In the genomic region with DNA sequence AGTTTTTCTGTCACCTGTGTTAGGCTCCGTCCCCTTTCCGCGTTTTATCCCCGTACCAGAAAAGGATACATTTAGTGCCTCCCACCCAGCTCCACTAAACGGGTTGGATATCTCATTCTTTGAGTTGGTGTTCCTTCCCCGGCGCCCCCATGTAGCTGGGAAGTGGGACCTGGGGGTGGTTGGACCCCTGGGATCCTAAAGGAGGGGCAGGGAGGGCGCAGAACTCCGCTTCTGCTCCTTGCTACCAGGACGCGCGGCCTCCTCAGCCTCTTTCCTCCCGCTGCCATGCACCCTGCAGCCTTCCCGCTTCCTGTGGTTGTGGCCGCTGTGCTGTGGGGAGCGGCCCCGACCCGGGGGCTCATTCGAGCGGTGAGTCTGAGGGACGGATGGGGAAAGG, we compare ENCODE assay signal across 8 cellular contexts. TPM values are rescaled to one million over a fixed set of nuclear protein-coding genes. Genes with fewer than 3 reads are reported as not detected.
DNase-seq lines count a peak whose midpoint lies in the region; ATAC-seq, FAIRE-seq and TF ChIP-seq lines count a peak whose summit lies in the region.

No MANE protein-coding gene starts in this region.

- H3K9me3 ChIP-seq in CD8-positive, alpha-beta T cell (ENCODE audit: low read length) = no peaks in the 10 kb centered on the region
- H3K9me3 ChIP-seq in GM12878 (replicated peaks; ENCODE audit: control insufficient read depth, insufficient read depth, low read length) = no peaks in the 10 kb centered on the region
- H3K9me3 ChIP-seq in right lobe of liver = no peaks in the 10 kb centered on the region
- H3K9me3 ChIP-seq in thymus (ENCODE audit: control insufficient read depth) = no peaks in the 10 kb centered on the region

- CTCF ChIA-PET in CD8-positive, alpha-beta T cell (lab: Charles Lee) = interaction anchor here (1.1 to 3.4 kb wide), 8 partner anchors 24 to 51 kb away, joined by 4 to 15 read pairs (median 6); partner anchors contain the start of genes CAMTA2, CHRNE and SPAG7
- CTCF ChIA-PET in GM12878 (lab: Yijun Ruan, JAX) = interaction anchor here (1.1 to 3.5 kb wide), 4 partner anchors 13 to 31 kb away, joined by 4 to 28 read pairs (median 11); partner anchors contain the start of gene SPAG7

- TF ChIP-seq RAD21 in GM12878 (IDR thresholded peaks at IDR 0.05; ENCODE audit: insufficient read depth, low read depth, low read length) = no peak

- H3K4me2 ChIP-seq in GM12878 (ENCODE audit: control insufficient read depth, insufficient read depth) = peak overlapping the region; percentile 55

- H3K27me3 Mint-ChIP-seq in CD8-positive, alpha-beta T cell (ENCODE audit: low read depth) = no peaks in the 10 kb centered on the region

- no peak for TF ChIP-seq EP300 in GM12878 (IDR thresholded peaks at IDR 0.05; ENCODE audit: borderline replicate concordance in 1 of 2, control insufficient read depth in 1 of 2, low read depth in 2 of 2, low read length in 2 of 2)

- H4K20me1 ChIP-seq in GM12878 (ENCODE audit: control insufficient read depth, insufficient read depth) = no peaks in the 10 kb centered on the region; the same call in 1 of the 2 replicates

- no peaks in the 10 kb centered on the region for H3K27me3 ChIP-seq in CD8-positive, alpha-beta T cell (ENCODE audit: insufficient read depth, low read length)
- H3K27me3 ChIP-seq in GM12878 (replicated peaks in 1 of 2; ENCODE audit: control insufficient read depth in 2 of 2, insufficient read depth in 2 of 2, low read length in 1 of 2) (no peaks in the 10 kb centered on the region), right lobe of liver (no peaks in the 10 kb centered on the region), thymus (ENCODE audit: control insufficient read depth, insufficient read depth) (no peaks in the 10 kb centered on the region)

- peak overlapping the region; percentile 95 for H3K27ac Mint-ChIP-seq in CD8-positive, alpha-beta T cell

- peak in 6 of 7 experiments; percentile 31 to 75 (median 42) for DNase-seq in CD8-positive, alpha-beta T cell
- DNase-seq in GM12878 (ENCODE audit: low read depth, low spot score) (no peak), right lobe of liver (peak in 1 of 3 donors; percentile 48), AG08395 (ENCODE audit: low spot score) (no peak), RCC 7860 (ENCODE audit: low spot score) (no peak)

- H2AFZ ChIP-seq in GM12878 (ENCODE audit: control insufficient read depth, low read depth, low read length) = peak overlapping the region; percentile 45

- peaks cover 31% of the 10 kb centered on the region for H3K36me3 ChIP-seq in CD8-positive, alpha-beta T cell (ENCODE audit: insufficient read depth, low read length)
- peaks cover 13 to 27% of the 10 kb centered on the region in 2 experiments for H3K36me3 ChIP-seq in GM12878 (ENCODE audit: control insufficient read depth in 2 of 2, insufficient read depth in 2 of 2, low read length in 1 of 2)
- peaks cover 0 to 44% (median 9%) of the 10 kb centered on the region in 4 donors for H3K36me3 ChIP-seq in right lobe of liver
- H3K36me3 ChIP-seq in thymus (ENCODE audit: control insufficient read depth, insufficient read depth) = peaks cover 51% of the 10 kb centered on the region

- H3K4me3 ChIP-seq in CD8-positive, alpha-beta T cell (ENCODE audit: low read depth, low read length) = peak overlapping the region; percentile 95
- H3K4me3 ChIP-seq in GM12878 = peak overlapping the region; percentile 85
- peak overlapping the region; percentile 83 to 95 (median 87) for H3K4me3 ChIP-seq in right lobe of liver
- H3K4me3 ChIP-seq in thymus (ENCODE audit: low read length) = peak overlapping the region; percentile 72

- peak overlapping the region; percentile 98 for H3K9ac ChIP-seq in GM12878 (ENCODE audit: control insufficient read depth, insufficient read depth, low read length)

- ATAC-seq in CD8-positive, alpha-beta T cell = no peak
- no peak for ATAC-seq in GM12878
- ATAC-seq in right lobe of liver = no peak
- ATAC-seq in GM18867 (IDR thresholded peaks at IDR 0.05; ENCODE audit: unreplicated experiment) = no peak

- no peak for FAIRE-seq in GM12878 (lab: Jason Lieb, UNC)
- FAIRE-seq in RCC 7860 (lab: Jason Lieb, UNC) = no peak

- intact Hi-C loops in CD8-positive, alpha-beta T cell (cut with DNase I, micrococcal nuclease) = loop anchor here (1.0 to 2.0 kb wide), 10 partner anchors 8 to 230 kb away; partner anchors contain the start of genes ARRB2 (in 2 of the 2), C17orf107 (in 2 of the 2), CAMTA2 (in 2 of the 2) and PFN1 (in 2 of the 2)
- intact Hi-C loops in GM12878 (cut with micrococcal nuclease; ENCODE audit: unreplicated experiment) (loop anchor here (5.0 kb wide), 1 partner anchor 297 kb away; no protein-coding TSS in a partner anchor), right lobe of liver (cut with DNase I) (no loop called here)

- TF ChIP-seq POLR2A in GM12878 (IDR thresholded peaks at IDR 0.05; ENCODE audit: low read depth, low read length) = peak; percentile 71
- no peak for TF ChIP-seq POLR2A in right lobe of liver (IDR thresholded peaks at IDR 0.05)

- POLR2A ChIA-PET in CD8-positive, alpha-beta T cell (lab: Charles Lee) = interaction anchor here (0.6 to 5.6 kb wide), 12 partner anchors 9 to 245 kb away, joined by 3 to 101 read pairs (median 4); partner anchors contain the start of genes CAMTA2, ENO3, INCA1 and KIF1C
- POLR2A ChIA-PET in GM12878 (lab: Charles Lee) = interaction anchor here (1.0 to 17.5 kb wide), 7 partner anchors 8 to 56 kb away, joined by 3 to 272 read pairs (median 11); partner anchors contain the start of genes CAMTA2, ENO3, INCA1 and KIF1C

- RAD21 ChIA-PET in GM12878 (lab: Charles Lee; ENCODE audit: unreplicated experiment) = interaction anchor here (1.1 to 2.8 kb wide), 9 partner anchors 8 to 385 kb away, joined by 4 to 31 read pairs (median 7); partner anchors contain the start of genes ARRB2, ENO3, INCA1 and KIF1C

- peak overlapping the region; percentile 83 for H3K27ac ChIP-seq in CD8-positive, alpha-beta T cell (ENCODE audit: low read depth, low read length)
- peak overlapping the region; percentile 97 for H3K27ac ChIP-seq in GM12878 (ENCODE audit: control insufficient read depth, insufficient read depth)
- peak overlapping the region; percentile 70 to 93 (median 83) for H3K27ac ChIP-seq in right lobe of liver
- peak overlapping the region; percentile 98 for H3K27ac ChIP-seq in thymus (ENCODE audit: low read depth)

- SMC1A ChIA-PET in GM12878 (lab: Charles Lee; ENCODE audit: uncharacterized antibody, unreplicated experiment) = interaction anchor here (1.1 to 4.5 kb wide), 6 partner anchors 12 to 170 kb away, joined by 3 to 38 read pairs (median 6); partner anchors contain the start of genes CHRNE, ENO3 and SPAG7

- H3K9me3 Mint-ChIP-seq in CD8-positive, alpha-beta T cell = no peaks in the 10 kb centered on the region

- peaks cover 73% of the 10 kb centered on the region for H3K36me3 Mint-ChIP-seq in CD8-positive, alpha-beta T cell

- peaks cover 74% of the 10 kb centered on the region for H3K79me2 ChIP-seq in GM12878 (ENCODE audit: control insufficient read depth, insufficient read depth, low read length)

- peaks cover 66% of the 10 kb centered on the region for H3K4me1 Mint-ChIP-seq in CD8-positive, alpha-beta T cell (ENCODE audit: low read depth)

- BruUV-seq in GM12878 (replicated peaks; lab: Mats Ljungman, UMichigan) = TSS peak; percentile 78

- WGBS in GM12878 (ENCODE audit: insufficient coverage, insufficient replicate concordance, low lambda C conversion rate, missing lambda C conversion rate) = 1% methylated on average over 21 of the region's 21 CpGs
- WGBS in right lobe of liver (ENCODE audit: insufficient coverage, low coverage, low lambda C conversion rate, missing lambda C conversion rate) = 1% methylated on average over 8 of the region's 21 CpGs
- under 1% methylated on average over 21 of the region's 21 CpGs for WGBS in thymus

- peak overlapping the region; percentile 92 for H3K4me3 Mint-ChIP-seq in CD8-positive, alpha-beta T cell

- H3K4me1 ChIP-seq in CD8-positive, alpha-beta T cell (ENCODE audit: insufficient read depth, low read length) = peaks cover 60% of the 10 kb centered on the region
- peaks cover 46% of the 10 kb centered on the region for H3K4me1 ChIP-seq in GM12878 (ENCODE audit: control insufficient read depth, insufficient read depth, low read length)
- peaks cover 0 to 29% (median 11%) of the 10 kb centered on the region in 4 donors for H3K4me1 ChIP-seq in right lobe of liver
- peaks cover 42% of the 10 kb centered on the region for H3K4me1 ChIP-seq in thymus (ENCODE audit: control insufficient read depth, insufficient read depth, low read length)

- in situ Hi-C loops in GM12878 (cut with MboI) = no loop called here

- TF ChIP-seq CTCF in CD8-positive, alpha-beta T cell (IDR thresholded peaks at IDR 0.05) = no peak
- TF ChIP-seq CTCF in GM12878 (IDR thresholded peaks at IDR 0.05 in 2 of 3, conservative IDR thresholded peaks at IDR 0.05 in 1 of 3; ENCODE audit: control insufficient read depth in 2 of 3, extremely low read depth in 1 of 3, insufficient read depth in 1 of 3, low read depth in 3 of 3, low read length in 3 of 3) = no peak
- no peak for TF ChIP-seq CTCF in right lobe of liver (IDR thresholded peaks at IDR 0.05)

RNA-seq across cellular contexts. Expression of gene RNF167, which starts 0.6 kb away (rescaled TPM):
- total RNA-seq in CD8-positive, alpha-beta T cell = 10 to 100 TPM; 49.3 to 52.2 TPM
- polyA plus RNA-seq in PFSK-1 (2012; ENCODE audit: insufficient read length, low read depth) = 142 TPM
- total RNA-seq in GM12878 (2013; cell fraction: nucleolus; rRNA removed) = 36.5 and 46.0 TPM in 2 replicates
- total RNA-seq in GM12878 (2014; rRNA removed) = 47.6 and 52.9 TPM in 2 replicates
- total RNA-seq in GM12878 (2014; rRNA removed; fragmentation: Illumina TruSeq; extraction: Trizol) = 57.4 and 63.9 TPM in 2 replicates
- total RNA-seq in GM12878 (2021) = 86.5 and 91.3 TPM in 2 replicates
- 69.5 TPM for polyA plus RNA-seq in GM12878 (2011; ENCODE audit: low read depth)
- polyA plus RNA-seq in GM12878 (2011; rRNA removed) = 58.4 and 90.7 TPM in 2 replicates
- 174 and 192 TPM in 2 replicates for polyA plus RNA-seq in GM12878 (2011; cell fraction: cytosol; rRNA removed)
- 178 and 241 TPM in 2 replicates for polyA plus RNA-seq in GM12878 (2011; cell fraction: nucleus; rRNA removed)
- 87.5 and 90.3 TPM in 2 replicates for polyA plus RNA-seq in GM12878 (2012)
- polyA plus RNA-seq in GM12878 (2014; fragmentation: Illumina TruSeq; extraction: Trizol) = 132 and 147 TPM in 2 replicates
- polyA plus RNA-seq in GM12878 (2014; fragmentation: Nextera tagmentation; extraction: Ambion mirVana) = 10 to 100 TPM; 33.6 to 35.3 TPM
- polyA plus RNA-seq in GM12878 (2014; rRNA removed) = 87.1 and 87.9 TPM in 2 replicates
- polyA plus RNA-seq in GM12878 (2016; fragmentation: Nextera tagmentation; extraction: Ambion mirVana) = 10 to 100 TPM; 49.7 to 57.7 TPM
- polyA minus RNA-seq in GM12878 (2011; rRNA and poly(A)+ RNA removed) = 68.8 and 133 TPM in 2 replicates
- 54.1 and 60.8 TPM in 2 replicates for polyA minus RNA-seq in GM12878 (2011; cell fraction: cytosol; rRNA and poly(A)+ RNA removed)
- 41.7 and 74.5 TPM in 2 replicates for polyA minus RNA-seq in GM12878 (2011; cell fraction: nucleus; rRNA and poly(A)+ RNA removed)
- 10 to 100 TPM; 52.1 to 73.5 (median 57.5) TPM for total RNA-seq in right lobe of liver
- 189 TPM for polyA plus RNA-seq in thymus

RNA-seq across cellular contexts. Expression of gene SLC25A11, which starts 0.8 kb away (rescaled TPM):
- 10 to 100 TPM; 15.8 to 16.3 TPM for total RNA-seq in CD8-positive, alpha-beta T cell
- polyA plus RNA-seq in PFSK-1 (2012; ENCODE audit: insufficient read length, low read depth) = 180 TPM
- total RNA-seq in GM12878 (2013; cell fraction: nucleolus; rRNA removed) = 39.8 and 41.2 TPM in 2 replicates
- total RNA-seq in GM12878 (2014; rRNA removed) = 82.7 and 91.4 TPM in 2 replicates
- 32.1 and 35.2 TPM in 2 replicates for total RNA-seq in GM12878 (2014; rRNA removed; fragmentation: Illumina TruSeq; extraction: Trizol)
- total RNA-seq in GM12878 (2021) = 73.7 and 82.2 TPM in 2 replicates
- polyA plus RNA-seq in GM12878 (2011; ENCODE audit: low read depth) = 14.1 TPM
- 11.8 and 28.2 TPM in 2 replicates for polyA plus RNA-seq in GM12878 (2011; rRNA removed)
- polyA plus RNA-seq in GM12878 (2011; cell fraction: cytosol; rRNA removed) = 50.2 TPM in 2 replicates
- 59.6 and 63.5 TPM in 2 replicates for polyA plus RNA-seq in GM12878 (2011; cell fraction: nucleus; rRNA removed)
- polyA plus RNA-seq in GM12878 (2012) = 33.1 and 38.0 TPM in 2 replicates
- polyA plus RNA-seq in GM12878 (2014; fragmentation: Illumina TruSeq; extraction: Trizol) = 19.1 and 59.2 TPM in 2 replicates
- polyA plus RNA-seq in GM12878 (2014; fragmentation: Nextera tagmentation; extraction: Ambion mirVana) = 10 to 100 TPM in 1 of 2 experiments, 1 to 10 TPM in 1; 5.8 to 10.9 TPM
- 70.9 and 72.5 TPM in 2 replicates for polyA plus RNA-seq in GM12878 (2014; rRNA removed)
- polyA plus RNA-seq in GM12878 (2016; fragmentation: Nextera tagmentation; extraction: Ambion mirVana) = 100 to 1,000 TPM; 141 to 142 TPM
- 23.3 and 40.2 TPM in 2 replicates for polyA minus RNA-seq in GM12878 (2011; rRNA and poly(A)+ RNA removed)
- 12.2 and 13.4 TPM in 2 replicates for polyA minus RNA-seq in GM12878 (2011; cell fraction: cytosol; rRNA and poly(A)+ RNA removed)
- 32.0 and 59.6 TPM in 2 replicates for polyA minus RNA-seq in GM12878 (2011; cell fraction: nucleus; rRNA and poly(A)+ RNA removed)
- 10 to 100 TPM; 32.6 to 64.2 (median 41.0) TPM for total RNA-seq in right lobe of liver
- 30.9 TPM for polyA plus RNA-seq in thymus

RNA-seq across cellular contexts. Expression of gene PFN1, which starts 7.7 kb away (rescaled TPM):
- 100 to 1,000 TPM; 321 to 326 TPM for total RNA-seq in CD8-positive, alpha-beta T cell
- 5,299 TPM for polyA plus RNA-seq in PFSK-1 (2012; ENCODE audit: insufficient read length, low read depth)
- total RNA-seq in GM12878 (2013; cell fraction: nucleolus; rRNA removed) = 131 and 144 TPM in 2 replicates
- total RNA-seq in GM12878 (2014; rRNA removed) = 1,668 and 2,039 TPM in 2 replicates
- 812 and 920 TPM in 2 replicates for total RNA-seq in GM12878 (2014; rRNA removed; fragmentation: Illumina TruSeq; extraction: Trizol)
- total RNA-seq in GM12878 (2021) = 1,903 and 1,912 TPM in 2 replicates
- 909 TPM for polyA plus RNA-seq in GM12878 (2011; ENCODE audit: low read depth)
- polyA plus RNA-seq in GM12878 (2011; rRNA removed) = 705 and 1,560 TPM in 2 replicates
- 2,124 and 2,184 TPM in 2 replicates for polyA plus RNA-seq in GM12878 (2011; cell fraction: cytosol; rRNA removed)
- polyA plus RNA-seq in GM12878 (2011; cell fraction: nucleus; rRNA removed) = 1,008 and 1,226 TPM in 2 replicates
- polyA plus RNA-seq in GM12878 (2012) = 1,629 and 1,984 TPM in 2 replicates
- 1,675 and 1,933 TPM in 2 replicates for polyA plus RNA-seq in GM12878 (2014; fragmentation: Illumina TruSeq; extraction: Trizol)
- polyA plus RNA-seq in GM12878 (2014; fragmentation: Nextera tagmentation; extraction: Ambion mirVana) = 100 to 1,000 TPM; 154 to 558 TPM
- polyA plus RNA-seq in GM12878 (2014; rRNA removed) = 3,016 and 4,055 TPM in 2 replicates
- 1,000 to 10,000 TPM; 3,739 to 3,892 TPM for polyA plus RNA-seq in GM12878 (2016; fragmentation: Nextera tagmentation; extraction: Ambion mirVana)
- 545 and 728 TPM in 2 replicates for polyA minus RNA-seq in GM12878 (2011; rRNA and poly(A)+ RNA removed)
- polyA minus RNA-seq in GM12878 (2011; cell fraction: cytosol; rRNA and poly(A)+ RNA removed) = 829 and 978 TPM in 2 replicates
- polyA minus RNA-seq in GM12878 (2011; cell fraction: nucleus; rRNA and poly(A)+ RNA removed) = 245 and 466 TPM in 2 replicates
- total RNA-seq in right lobe of liver = 1,000 to 10,000 TPM in 1 of 6 experiments, 100 to 1,000 TPM in 5; 221 to 1,037 (median 292) TPM
- polyA plus RNA-seq in thymus = 727 TPM

RNA-seq across cellular contexts. Expression of gene GP1BA, which starts 8.5 kb away (rescaled TPM):
- not detected for total RNA-seq in CD8-positive, alpha-beta T cell
- 0.82 TPM for polyA plus RNA-seq in PFSK-1 (2012; ENCODE audit: insufficient read length, low read depth)
- not detected in 2 replicates for total RNA-seq in GM12878 (2013; cell fraction: nucleolus; rRNA removed)
- 0.06 and 0.49 TPM in 2 replicates for total RNA-seq in GM12878 (2014; rRNA removed)
- 0.04 and 0.14 TPM in 2 replicates for total RNA-seq in GM12878 (2014; rRNA removed; fragmentation: Illumina TruSeq; extraction: Trizol)
- total RNA-seq in GM12878 (2021) = 0.67 and 0.74 TPM in 2 replicates
- 1.9 TPM for polyA plus RNA-seq in GM12878 (2011; ENCODE audit: low read depth)
- polyA plus RNA-seq in GM12878 (2011; rRNA removed) = not detected in 2 replicates
- 0.03 and 0.12 TPM in 2 replicates for polyA plus RNA-seq in GM12878 (2011; cell fraction: cytosol; rRNA removed)
- polyA plus RNA-seq in GM12878 (2011; cell fraction: nucleus; rRNA removed) = 0.04 and 0.07 TPM in 2 replicates
- polyA plus RNA-seq in GM12878 (2012) = 1.1 and 2.5 TPM in 2 replicates
- 0.25 and 0.59 TPM in 2 replicates for polyA plus RNA-seq in GM12878 (2014; fragmentation: Illumina TruSeq; extraction: Trizol)
- under 1 TPM; 0.05 to 0.11 TPM for polyA plus RNA-seq in GM12878 (2014; fragmentation: Nextera tagmentation; extraction: Ambion mirVana)
- polyA plus RNA-seq in GM12878 (2014; rRNA removed) = 0.28 and 0.43 TPM in 2 replicates
- polyA plus RNA-seq in GM12878 (2016; fragmentation: Nextera tagmentation; extraction: Ambion mirVana) = under 1 TPM; 0.35 to 0.64 TPM
- 0.15 and 0.26 TPM in 2 replicates for polyA minus RNA-seq in GM12878 (2011; rRNA and poly(A)+ RNA removed)
- not detected in 2 replicates for polyA minus RNA-seq in GM12878 (2011; cell fraction: cytosol; rRNA and poly(A)+ RNA removed)
- polyA minus RNA-seq in GM12878 (2011; cell fraction: nucleus; rRNA and poly(A)+ RNA removed) = not detected in 2 replicates
- under 1 TPM in 3 of 6 experiments, not detected in 3; 0.13 to 0.20 (median 0.15) TPM for total RNA-seq in right lobe of liver
- polyA plus RNA-seq in thymus = 0.09 TPM

RNA-seq across cellular contexts. Expression of gene ENO3, which starts 10.3 kb away (rescaled TPM):
- total RNA-seq in CD8-positive, alpha-beta T cell = 10 to 100 TPM; 17.6 to 18.5 TPM
- 81.3 TPM for polyA plus RNA-seq in PFSK-1 (2012; ENCODE audit: insufficient read length, low read depth)
- total RNA-seq in GM12878 (2013; cell fraction: nucleolus; rRNA removed) = 24.4 and 27.3 TPM in 2 replicates
- total RNA-seq in GM12878 (2014; rRNA removed) = 10.4 and 11.1 TPM in 2 replicates
- 9.7 and 10.4 TPM in 2 replicates for total RNA-seq in GM12878 (2014; rRNA removed; fragmentation: Illumina TruSeq; extraction: Trizol)
- 24.4 and 28.4 TPM in 2 replicates for total RNA-seq in GM12878 (2021)
- 43.3 TPM for polyA plus RNA-seq in GM12878 (2011; ENCODE audit: low read depth)
- 19.8 and 25.6 TPM in 2 replicates for polyA plus RNA-seq in GM12878 (2011; rRNA removed)
- polyA plus RNA-seq in GM12878 (2011; cell fraction: cytosol; rRNA removed) = 24.3 and 32.1 TPM in 2 replicates
- 316 and 330 TPM in 2 replicates for polyA plus RNA-seq in GM12878 (2011; cell fraction: nucleus; rRNA removed)
- polyA plus RNA-seq in GM12878 (2012) = 39.6 and 43.1 TPM in 2 replicates
- polyA plus RNA-seq in GM12878 (2014; fragmentation: Illumina TruSeq; extraction: Trizol) = 9.0 and 15.2 TPM in 2 replicates
- polyA plus RNA-seq in GM12878 (2014; fragmentation: Nextera tagmentation; extraction: Ambion mirVana) = 10 to 100 TPM in 1 of 2 experiments, 1 to 10 TPM in 1; 6.8 to 14.5 TPM
- 26.3 and 31.5 TPM in 2 replicates for polyA plus RNA-seq in GM12878 (2014; rRNA removed)
- 10 to 100 TPM; 18.8 to 19.7 TPM for polyA plus RNA-seq in GM12878 (2016; fragmentation: Nextera tagmentation; extraction: Ambion mirVana)
- polyA minus RNA-seq in GM12878 (2011; rRNA and poly(A)+ RNA removed) = 8.6 and 14.5 TPM in 2 replicates
- polyA minus RNA-seq in GM12878 (2011; cell fraction: cytosol; rRNA and poly(A)+ RNA removed) = 7.9 and 9.0 TPM in 2 replicates
- 23.0 and 30.4 TPM in 2 replicates for polyA minus RNA-seq in GM12878 (2011; cell fraction: nucleus; rRNA and poly(A)+ RNA removed)
- 10 to 100 TPM; 54.7 to 69.8 (median 58.7) TPM for total RNA-seq in right lobe of liver
- 25.7 TPM for polyA plus RNA-seq in thymus

Comparison
In these comparisons a context has a peak if more than half of its experiments do, and no peak if none do; other contexts are left out.
1. DNase-seq: peak in CD8-positive, alpha-beta T cell (6 of 7); none in GM12878 (single experiment), AG08395 (single experiment) and RCC 7860 (single experiment).
2. intact Hi-C loops: an anchor here in CD8-positive, alpha-beta T cell (1.0 to 2.0 kb wide) and GM12878 (5.0 kb wide); none called in right lobe of liver.
3. Peak in every context shown above with its lines, with median percentiles within 50 percentile points of each other: H3K27ac ChIP-seq and H3K4me3 ChIP-seq.